In genomic region chr21:33608559-33608958, GRCh38 we compare ENCODE assay signal across 20 cellular contexts. TPM values are rescaled to one million over a fixed set of nuclear protein-coding genes. Genes with fewer than 3 reads are reported as not detected.
A peak's percentile ranks its signal among the peaks of the same experiment; 100 is the strongest.
DNase-seq lines count a peak whose midpoint lies in the region; ATAC-seq and FAIRE-seq lines count a peak whose summit lies in the region.
"Had no signal": no experiment of that assay in that cellular context is flagged by ENCODE, and none has a peak within 500 bp of the region (broad histone marks: within the 10 kb centered on the region; RNA-seq: fewer than 3 reads in every experiment).

No MANE protein-coding gene starts in this region.

- 36% methylated on average over 1 of the region's 1 CpG for WGBS in GM23248 (ENCODE audit: low coverage in 1 of 2, low lambda C conversion rate in 2 of 2, missing lambda C conversion rate in 2 of 2), 2 experiments
- WGBS in small intestine, 3 donors: 60 to 81% (median 81%) methylated on average over 1 of the region's 1 CpG

- DNase-seq in GM23248: peak; percentile 60
- DNase-seq in SK-MEL-5 (ENCODE audit: low read depth, low spot score): peak; percentile 74
- DNase-seq in fibroblast of gingiva (ENCODE audit: low read depth): peak; percentile 74
- DNase-seq in pulmonary artery endothelial cell (ENCODE audit: low read depth, low spot score): peak; percentile 33
- no peak for DNase-seq in DMS 273 treated with DMSO at 0.1 percent for 48 hours (lab: John Stamatoyannopoulos, UW)
- DNase-seq in small intestine: no peak
- DNase-seq: activated naive CD4-positive, alpha-beta T cell treated with anti-CD3 and anti-CD28 coated beads, Interleukin-2, amount 10 ng/mL, durations not matched to agents 7 days and 5 days; Caco-2; colonic mucosa; EL; immature natural killer cell; NCI-H1105; NCI-H2081; NCI-H510A; retina; T-helper 1 cell had no signal

- no peak overlapping the region for H2AFZ ChIP-seq in GM23248

- peaks cover 20% of the 10 kb centered on the region for H3F3A ChIP-seq in GM23248 (ENCODE audit: insufficient read depth)

- no peaks in the 10 kb centered on the region for H4K20me1 ChIP-seq in GM23248 (ENCODE audit: insufficient read depth)

- H3K4me1 ChIP-seq in GM23248 (ENCODE audit: insufficient read depth) (peaks cover 4% of the 10 kb centered on the region; the same call in 1 of the 2 replicates), small intestine (ENCODE audit: control insufficient read depth in 2 of 2, insufficient read depth in 1 of 2, low read depth in 1 of 2, low read length in 1 of 2) (no peaks in the 10 kb centered on the region)
- H3K4me1 ChIP-seq: Caco-2, colonic mucosa had no signal

- H3K9me3 ChIP-seq in GM23248 (ENCODE audit: low read depth): no peaks in the 10 kb centered on the region
- no peaks in the 10 kb centered on the region for H3K9me3 ChIP-seq in small intestine (ENCODE audit: control insufficient read depth, low read depth)
- H3K9me3 ChIP-seq: Caco-2, colonic mucosa, neutrophil, thoracic aorta had no signal

- FAIRE-seq in small intestine (lab: Jason Lieb, UNC): no peak

- H3K36me3 ChIP-seq in GM23248 (ENCODE audit: low read depth) (peaks cover 28% of the 10 kb centered on the region), small intestine (ENCODE audit: control insufficient read depth in 2 of 2, insufficient read depth in 2 of 2, low read length in 2 of 2) (peaks cover 0 to 6% of the 10 kb centered on the region in 2 donors)
- H3K36me3 ChIP-seq: colonic mucosa had no signal

- in situ Hi-C loops in GM23248 (cut with MboI): no loop called here
- in situ Hi-C loops in SK-MEL-5 (cut with HindIII; ENCODE audit: low pct_unique_long_range_greater_than_20kb, low sequenced_read_pairs): no loop called here

- no peaks in the 10 kb centered on the region for H3K79me2 ChIP-seq in GM23248 (ENCODE audit: insufficient read depth)

- no peaks in the 10 kb centered on the region for H3K27me3 ChIP-seq in GM23248 (replicated peaks; ENCODE audit: insufficient read depth)
- H3K27me3 ChIP-seq in small intestine (ENCODE audit: control insufficient read depth in 2 of 2, insufficient read depth in 2 of 2, low read length in 2 of 2): no peaks in the 10 kb centered on the region
- H3K27me3 ChIP-seq: colonic mucosa, neutrophil had no signal

- no peak overlapping the region for H3K9ac ChIP-seq in GM23248

- H3K27ac ChIP-seq in GM23248 (peak overlapping the region; percentile 25; the same call in 1 of the 2 replicates), small intestine (ENCODE audit: low read depth in 1 of 2, low read length in 1 of 2) (no peak overlapping the region)
- H3K27ac ChIP-seq: colonic mucosa, neutrophil, thoracic aorta, VCaP had no signal

- no peak for ATAC-seq in HG03097 (IDR thresholded peaks at IDR 0.05; ENCODE audit: low FRiP score, unreplicated experiment)

- no peaks in the 10 kb centered on the region for H3K9me2 ChIP-seq in GM23248 (ENCODE audit: insufficient read depth)

- H3K4me3 ChIP-seq in GM23248: no peak overlapping the region
- H3K4me3 ChIP-seq in small intestine (ENCODE audit: low read depth in 1 of 2, low read length in 2 of 2): no peak overlapping the region
- H3K4me3 ChIP-seq: colonic mucosa, thoracic aorta had no signal

- no peak overlapping the region for H3K4me2 ChIP-seq in GM23248 (ENCODE audit: unreplicated experiment)

RNA-seq across cellular contexts. Expression of gene DONSON, which starts 20.1 kb away (rescaled TPM):
- 13.2 and 18.2 TPM in 2 replicates for total RNA-seq in GM23248 (2014; rRNA removed; shearing (Covaris generic))
- polyA plus RNA-seq in GM23248 (2016; fragmentation: Nextera tagmentation; extraction: Ambion mirVana) (14.1 and 16.8 TPM in 2 replicates), small intestine (10 to 100 TPM in 2 of 3 donors, 1 to 10 TPM in 1; 8.9 to 15.7 (median 14.8) TPM)
- 16.9 and 17.8 TPM in 2 replicates for total RNA-seq in SK-MEL-5 (2014; rRNA removed; shearing (Covaris generic))
- polyA plus RNA-seq in SK-MEL-5 (2015; cell fraction: cytosol; rRNA removed): 25.5 and 29.9 TPM in 2 replicates
- polyA plus RNA-seq in SK-MEL-5 (2015; cell fraction: nucleus; rRNA removed): 43.9 and 50.4 TPM in 2 replicates
- 16.1 and 27.2 TPM in 2 replicates for total RNA-seq in pulmonary artery endothelial cell

RNA-seq across cellular contexts. Expression of gene CRYZL1, which starts 33.0 kb away (rescaled TPM):
- total RNA-seq in GM23248 (2014; rRNA removed; shearing (Covaris generic)): 13.6 and 18.3 TPM in 2 replicates
- polyA plus RNA-seq in GM23248 (2016; fragmentation: Nextera tagmentation; extraction: Ambion mirVana): 35.7 and 37.4 TPM in 2 replicates
- total RNA-seq in SK-MEL-5 (2014; rRNA removed; shearing (Covaris generic)): 7.7 and 15.2 TPM in 2 replicates
- polyA plus RNA-seq in SK-MEL-5 (2015; cell fraction: cytosol; rRNA removed): 13.0 and 21.8 TPM in 2 replicates
- polyA plus RNA-seq in SK-MEL-5 (2015; cell fraction: nucleus; rRNA removed): 39.6 and 68.8 TPM in 2 replicates
- 29.3 and 34.8 TPM in 2 replicates for total RNA-seq in pulmonary artery endothelial cell
- 10 to 100 TPM; 13.5 to 16.5 (median 15.2) TPM for polyA plus RNA-seq in small intestine

RNA-seq across cellular contexts. Expression of gene ITSN1, which starts 33.7 kb away (rescaled TPM):
- total RNA-seq in GM23248 (2014; rRNA removed; shearing (Covaris generic)): 35.5 and 43.4 TPM in 2 replicates
- polyA plus RNA-seq in GM23248 (2016; fragmentation: Nextera tagmentation; extraction: Ambion mirVana): 48.2 and 57.1 TPM in 2 replicates
- 10.9 and 13.4 TPM in 2 replicates for total RNA-seq in SK-MEL-5 (2014; rRNA removed; shearing (Covaris generic))
- 11.3 and 27.8 TPM in 2 replicates for polyA plus RNA-seq in SK-MEL-5 (2015; cell fraction: cytosol; rRNA removed)
- polyA plus RNA-seq in SK-MEL-5 (2015; cell fraction: nucleus; rRNA removed): 19.1 and 26.5 TPM in 2 replicates
- 66.4 and 113 TPM in 2 replicates for total RNA-seq in pulmonary artery endothelial cell
- polyA plus RNA-seq in small intestine: 10 to 100 TPM; 10.5 to 21.5 (median 20.8) TPM

Comparison
In these comparisons a context has a peak if more than half of its experiments do, and no peak if none do; other contexts are left out.
1. DNase-seq: peak in GM23248 (single experiment), SK-MEL-5 (single experiment), fibroblast of gingiva (single experiment) and pulmonary artery endothelial cell (single experiment); none in DMS 273 treated with DMSO at 0.1 percent for 48 hours (single experiment) and small intestine (single experiment).